Comparison of ENCODE assay signal across 11 cellular contexts in genomic region chr2:74982581-74982980, GRCh38. TPM values are rescaled to one million over a fixed set of nuclear protein-coding genes. Genes with fewer than 3 reads are reported as not detected.
DNase-seq lines count a peak whose midpoint lies in the region; ATAC-seq and TF ChIP-seq lines count a peak whose summit lies in the region.
"Had no signal": no experiment of that assay in that cellular context is flagged by ENCODE, and none has a peak within 500 bp of the region (broad histone marks: within the 10 kb centered on the region; RNA-seq: fewer than 3 reads in every experiment).

No MANE protein-coding gene starts in this region.

- no peak overlapping the region for H3K27ac Mint-ChIP-seq in osteocyte (ENCODE audit: unreplicated experiment)

- peak; percentile 46; the same call in 1 of the 2 replicates for TF ChIP-seq RAD21 in Ishikawa (IDR thresholded peaks at IDR 0.05; ENCODE audit: low read depth)

- no peak overlapping the region for H3K4me3 Mint-ChIP-seq in osteocyte (ENCODE audit: unreplicated experiment)

- peaks cover 17% of the 10 kb centered on the region for H3K4me1 Mint-ChIP-seq in osteocyte (ENCODE audit: unreplicated experiment)

- no peaks in the 10 kb centered on the region for H3K36me3 ChIP-seq in brain microvascular endothelial cell (replicated peaks)
- H3K36me3 ChIP-seq: ascending aorta had no signal

- no peak overlapping the region for H3K4me3 ChIP-seq in brain microvascular endothelial cell (ENCODE audit: low read depth, low read length)
- H3K4me3 ChIP-seq: ascending aorta had no signal

- ATAC-seq in HG03571 (IDR thresholded peaks at IDR 0.05; ENCODE audit: unreplicated experiment) (no peak), GM21526 (IDR thresholded peaks at IDR 0.05; ENCODE audit: low FRiP score, unreplicated experiment) (no peak)
- ATAC-seq: Right ventricle myocardium inferior had no signal

- H3K27ac ChIP-seq in brain microvascular endothelial cell, result no peak overlapping the region
- H3K27ac ChIP-seq: ascending aorta had no signal

- no peaks in the 10 kb centered on the region for H3K27me3 ChIP-seq in brain microvascular endothelial cell (replicated peaks)
- H3K27me3 ChIP-seq: ascending aorta had no signal

- no peaks in the 10 kb centered on the region for H3K36me3 Mint-ChIP-seq in osteocyte (ENCODE audit: unreplicated experiment)

- DNase-seq in DMS 273 (lab: John Stamatoyannopoulos, UW; ENCODE audit: unreplicated experiment), result peak; percentile 13
- DNase-seq in DMS 273 treated with DMSO at 0.1 percent for 48 hours (lab: John Stamatoyannopoulos, UW), result no peak
- no peak for DNase-seq in brain microvascular endothelial cell
- DNase-seq in osteocyte (ENCODE audit: extremely low spot score, unreplicated experiment), result no peak
- DNase-seq in amygdala (lab: John Stamatoyannopoulos, UW), result no peak
- DNase-seq: 8988T had no signal

- no peak for TF ChIP-seq EP300 in Ishikawa (IDR thresholded peaks at IDR 0.05; ENCODE audit: borderline replicate concordance)

- in situ Hi-C loops in brain microvascular endothelial cell (cut with HindIII; ENCODE audit: low pct_ligation_motif_present, low sequenced_read_pairs), result no loop called here

- H3K27me3 Mint-ChIP-seq in osteocyte (ENCODE audit: unreplicated experiment), result no peaks in the 10 kb centered on the region

- TF ChIP-seq CTCF in brain microvascular endothelial cell (IDR thresholded peaks at IDR 0.05; ENCODE audit: low read depth, low read length, missing control alignments), result peak; percentile 48
- TF ChIP-seq CTCF in osteocyte (IDR thresholded peaks at IDR 0.05), result peak; percentile 41

- no peaks in the 10 kb centered on the region for H3K9me3 Mint-ChIP-seq in osteocyte (ENCODE audit: unreplicated experiment)

TF ChIP-seq in Ishikawa, 13 proteins besides CTCF, POLR2A, EP300 and RAD21:
- TF ChIP-seq CEBPB (IDR thresholded peaks at IDR 0.05) (no peak), CREB1 (IDR thresholded peaks at IDR 0.05; ENCODE audit: low read depth) (no peak), NFIC (IDR thresholded peaks at IDR 0.05) (no peak), TAF1 (IDR thresholded peaks at IDR 0.05; ENCODE audit: low read depth) (no peak), TCF12 (IDR thresholded peaks at IDR 0.05; ENCODE audit: low read depth) (no peak), YY1 (IDR thresholded peaks at IDR 0.05; ENCODE audit: low read depth) (no peak), USF1 (IDR thresholded peaks at IDR 0.05) (no peak), FOXM1 (IDR thresholded peaks at IDR 0.05; ENCODE audit: borderline replicate concordance, low read depth) (no peak), MAX (IDR thresholded peaks at IDR 0.05) (no peak), ZBTB7A (IDR thresholded peaks at IDR 0.05; ENCODE audit: low read depth) (no peak), EGR1 (IDR thresholded peaks at IDR 0.05) (no peak)
- TF ChIP-seq, protein P1, sequence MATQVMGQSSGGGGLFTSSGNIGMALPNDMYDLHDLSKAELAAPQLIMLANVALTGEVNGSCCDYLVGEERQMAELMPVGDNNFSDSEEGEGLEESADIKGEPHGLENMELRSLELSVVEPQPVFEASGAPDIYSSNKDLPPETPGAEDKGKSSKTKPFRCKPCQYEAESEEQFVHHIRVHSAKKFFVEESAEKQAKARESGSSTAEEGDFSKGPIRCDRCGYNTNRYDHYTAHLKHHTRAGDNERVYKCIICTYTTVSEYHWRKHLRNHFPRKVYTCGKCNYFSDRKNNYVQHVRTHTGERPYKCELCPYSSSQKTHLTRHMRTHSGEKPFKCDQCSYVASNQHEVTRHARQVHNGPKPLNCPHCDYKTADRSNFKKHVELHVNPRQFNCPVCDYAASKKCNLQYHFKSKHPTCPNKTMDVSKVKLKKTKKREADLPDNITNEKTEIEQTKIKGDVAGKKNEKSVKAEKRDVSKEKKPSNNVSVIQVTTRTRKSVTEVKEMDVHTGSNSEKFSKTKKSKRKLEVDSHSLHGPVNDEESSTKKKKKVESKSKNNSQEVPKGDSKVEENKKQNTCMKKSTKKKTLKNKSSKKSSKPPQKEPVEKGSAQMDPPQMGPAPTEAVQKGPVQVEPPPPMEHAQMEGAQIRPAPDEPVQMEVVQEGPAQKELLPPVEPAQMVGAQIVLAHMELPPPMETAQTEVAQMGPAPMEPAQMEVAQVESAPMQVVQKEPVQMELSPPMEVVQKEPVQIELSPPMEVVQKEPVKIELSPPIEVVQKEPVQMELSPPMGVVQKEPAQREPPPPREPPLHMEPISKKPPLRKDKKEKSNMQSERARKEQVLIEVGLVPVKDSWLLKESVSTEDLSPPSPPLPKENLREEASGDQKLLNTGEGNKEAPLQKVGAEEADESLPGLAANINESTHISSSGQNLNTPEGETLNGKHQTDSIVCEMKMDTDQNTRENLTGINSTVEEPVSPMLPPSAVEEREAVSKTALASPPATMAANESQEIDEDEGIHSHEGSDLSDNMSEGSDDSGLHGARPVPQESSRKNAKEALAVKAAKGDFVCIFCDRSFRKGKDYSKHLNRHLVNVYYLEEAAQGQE (IDR thresholded peaks at IDR 0.05; ENCODE audit: low read depth), result no peak
TF ChIP-seq in Ishikawa: peak in this region for 0.

RNA-seq across cellular contexts. Expression of gene POLE4, which starts 24.1 kb away (rescaled TPM):
- total RNA-seq in osteocyte, result 43.2 and 44.2 TPM in 2 replicates
